1 cellular context compared by ENCODE assay signal in the genomic region with DNA sequence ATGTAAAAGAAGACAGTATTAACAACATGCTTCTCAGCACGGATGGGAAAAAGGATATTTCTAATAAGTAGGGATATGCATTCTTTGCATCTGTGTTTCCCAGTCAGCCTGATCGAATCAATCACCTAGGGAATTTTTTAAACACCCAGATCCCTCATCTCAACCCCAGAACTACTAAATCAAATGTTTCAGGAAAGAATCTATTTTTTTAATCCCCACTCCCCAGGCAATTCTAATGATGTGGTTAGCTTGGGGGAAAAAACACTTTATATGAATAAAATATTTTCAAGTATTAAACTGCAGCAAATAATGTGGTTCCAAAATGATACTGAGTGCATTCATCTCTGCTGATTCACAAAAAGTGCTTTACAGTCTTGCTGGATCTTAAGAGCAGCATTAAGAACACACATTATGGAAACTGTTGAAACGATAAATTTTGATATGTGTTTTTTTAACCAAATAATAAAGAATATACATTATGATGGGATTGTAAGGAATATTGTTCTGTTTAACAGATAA.
TF ChIP-seq lines count a peak whose summit lies in the region.

No MANE protein-coding gene starts in this region.

TF ChIP-seq in SK-N-SH, 30 proteins besides CTCF, POLR2A, EP300 and RAD21 (continued from another document):
- TF ChIP-seq, protein P1, sequence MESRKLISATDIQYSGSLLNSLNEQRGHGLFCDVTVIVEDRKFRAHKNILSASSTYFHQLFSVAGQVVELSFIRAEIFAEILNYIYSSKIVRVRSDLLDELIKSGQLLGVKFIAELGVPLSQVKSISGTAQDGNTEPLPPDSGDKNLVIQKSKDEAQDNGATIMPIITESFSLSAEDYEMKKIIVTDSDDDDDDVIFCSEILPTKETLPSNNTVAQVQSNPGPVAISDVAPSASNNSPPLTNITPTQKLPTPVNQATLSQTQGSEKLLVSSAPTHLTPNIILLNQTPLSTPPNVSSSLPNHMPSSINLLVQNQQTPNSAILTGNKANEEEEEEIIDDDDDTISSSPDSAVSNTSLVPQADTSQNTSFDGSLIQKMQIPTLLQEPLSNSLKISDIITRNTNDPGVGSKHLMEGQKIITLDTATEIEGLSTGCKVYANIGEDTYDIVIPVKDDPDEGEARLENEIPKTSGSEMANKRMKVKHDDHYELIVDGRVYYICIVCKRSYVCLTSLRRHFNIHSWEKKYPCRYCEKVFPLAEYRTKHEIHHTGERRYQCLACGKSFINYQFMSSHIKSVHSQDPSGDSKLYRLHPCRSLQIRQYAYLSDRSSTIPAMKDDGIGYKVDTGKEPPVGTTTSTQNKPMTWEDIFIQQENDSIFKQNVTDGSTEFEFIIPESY (IDR thresholded peaks at IDR 0.05; ENCODE audit: borderline replicate concordance, low read depth), result no peak
- TF ChIP-seq FOXM1 (IDR thresholded peaks at IDR 0.05; ENCODE audit: low read depth) (no peak), YY1 (IDR thresholded peaks at IDR 0.05; ENCODE audit: low read depth) (no peak)
